ENCODE assay signal across 10 cellular contexts in the genomic region with DNA sequence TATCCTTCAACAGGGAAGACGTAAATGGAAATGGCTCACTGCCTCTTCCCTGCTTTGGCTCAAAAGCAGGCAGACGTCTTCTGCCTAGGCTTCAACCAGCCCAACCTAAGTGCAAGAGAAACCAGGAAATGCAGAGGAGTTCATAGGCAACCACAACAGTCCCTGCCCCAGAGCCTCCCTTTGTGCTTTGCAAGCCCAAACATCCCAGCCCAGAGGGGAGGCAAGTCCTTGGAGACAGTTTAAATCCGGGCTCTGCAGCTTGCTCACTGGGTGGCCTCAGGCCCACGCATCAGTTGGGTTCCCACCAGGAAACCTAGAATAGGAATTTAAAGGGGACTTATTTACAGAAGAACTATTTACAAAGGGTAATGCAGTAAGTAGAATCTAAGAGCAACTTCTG. TPM values are rescaled to one million over a fixed set of nuclear protein-coding genes. Genes with fewer than 3 reads are reported as not detected.
DNase-seq lines count a peak whose midpoint lies in the region; ATAC-seq, FAIRE-seq and TF ChIP-seq lines count a peak whose summit lies in the region.
"Had no signal": no experiment of that assay in that cellular context is flagged by ENCODE, and none has a peak within 500 bp of the region (broad histone marks: within the 10 kb centered on the region; RNA-seq: fewer than 3 reads in every experiment).

No MANE protein-coding gene starts in this region.

- no peak for TF ChIP-seq CTCF in natural killer cell (IDR thresholded peaks at IDR 0.05)
- no peak for TF ChIP-seq CTCF in D721Med (IDR thresholded peaks at IDR 0.05; ENCODE audit: insufficient read depth, missing control alignments)

- intact Hi-C loops in natural killer cell (cut with micrococcal nuclease), result no loop called here

- peaks cover 98% of the 10 kb centered on the region for H3K36me3 Mint-ChIP-seq in activated T-helper 17 cell treated with anti-CD3 and anti-CD28 coated beads, Interleukin-2, amount 50 U/mL, for 72 hours (ENCODE audit: low read depth)
- H3K36me3 Mint-ChIP-seq in natural killer cell, result no peaks in the 10 kb centered on the region

- peaks cover 64% of the 10 kb centered on the region for H3K4me1 Mint-ChIP-seq in activated T-helper 17 cell treated with anti-CD3 and anti-CD28 coated beads, Interleukin-2, amount 50 U/mL, for 72 hours
- peaks cover 28 to 32% of the 10 kb centered on the region in 2 donors for H3K4me1 Mint-ChIP-seq in natural killer cell

- peak overlapping the region; percentile 84 for H3K4me3 Mint-ChIP-seq in activated T-helper 17 cell treated with anti-CD3 and anti-CD28 coated beads, Interleukin-2, amount 50 U/mL, for 72 hours
- peak overlapping the region; percentile 6 for H3K4me3 Mint-ChIP-seq in natural killer cell

- H3K27ac Mint-ChIP-seq in activated T-helper 17 cell treated with anti-CD3 and anti-CD28 coated beads, Interleukin-2, amount 50 U/mL, for 72 hours, result peak overlapping the region; percentile 90
- H3K27ac Mint-ChIP-seq in natural killer cell, result peak overlapping the region; percentile 16 to 21

- no peaks in the 10 kb centered on the region for H3K27me3 Mint-ChIP-seq in activated T-helper 17 cell treated with anti-CD3 and anti-CD28 coated beads, Interleukin-2, amount 50 U/mL, for 72 hours
- peaks cover 0 to 12% of the 10 kb centered on the region in 2 donors for H3K27me3 Mint-ChIP-seq in natural killer cell (ENCODE audit: low read depth in 2 of 2)

- no peaks in the 10 kb centered on the region for H3K9me3 Mint-ChIP-seq in activated T-helper 17 cell treated with anti-CD3 and anti-CD28 coated beads, Interleukin-2, amount 50 U/mL, for 72 hours
- no peaks in the 10 kb centered on the region for H3K9me3 Mint-ChIP-seq in natural killer cell

- no peak for FAIRE-seq in D721Med (lab: Jason Lieb, UNC)
- FAIRE-seq: islet of Langerhans had no signal

- TF ChIP-seq POLR2A in erythroblast (IDR thresholded peaks at IDR 0.05; ENCODE audit: low read length), result no peak

- peak; percentile 36 for DNase-seq in DMS153 (lab: John Stamatoyannopoulos, UW)
- no peak for DNase-seq in natural killer cell
- DNase-seq in D721Med (ENCODE audit: insufficient read length, low spot score), result no peak
- no peak for DNase-seq in NK-92 treated with Interleukin-12 subunit alpha and Interleukin-12 subunit beta, amount 100 ng/mL, for 24 hours (lab: John Stamatoyannopoulos, UW)
- DNase-seq in erythroblast (lab: John Stamatoyannopoulos, UW), result no peak
- DNase-seq: DMS 273 treated with DMSO at 0.1 percent for 48 hours, transverse colon had no signal

- ATAC-seq in HG02885 (IDR thresholded peaks at IDR 0.05; ENCODE audit: poor library complexity, unreplicated experiment) (peak; percentile 46), natural killer cell (peak in 1 of 3 donors; percentile 55)
- peak; percentile 68 for ATAC-seq in activated T-helper 17 cell treated with anti-CD3 and anti-CD28 coated beads, Interleukin-2, amount 50 U/mL, for 72 hours (replicated peaks)

RNA-seq across cellular contexts. Expression of a gene that starts 33.4 kb away (rescaled TPM):
- total RNA-seq in activated T-helper 17 cell treated with anti-CD3 and anti-CD28 coated beads, Interleukin-2, amount 50 U/mL, for 72 hours, result 100 to 1,000 TPM; 254 to 438 TPM
- 100 to 1,000 TPM in 1 of 3 donors, 10 to 100 TPM in 2; 18.9 to 111 (median 85.6) TPM for total RNA-seq in natural killer cell

RNA-seq across cellular contexts. Expression of a gene that starts 52.9 kb away (rescaled TPM):
- 1 to 10 TPM; 1.0 to 1.3 TPM for total RNA-seq in activated T-helper 17 cell treated with anti-CD3 and anti-CD28 coated beads, Interleukin-2, amount 50 U/mL, for 72 hours
- 10 to 100 TPM; 11.6 to 26.5 (median 20.1) TPM for total RNA-seq in natural killer cell

Comparison
In these comparisons a context has a peak if more than half of its experiments do, and no peak if none do; other contexts are left out.
1. RNA of a gene that starts 52.9 kb away (total RNA-seq): 11.6 to 26.5 TPM in natural killer cell; 1.0 to 1.3 TPM in activated T-helper 17 cell treated with anti-CD3 and anti-CD28 coated beads, Interleukin-2, amount 50 U/mL, for 72 hours; every median in the first group is over 4 times any median in the second.